Comparison of ENCODE assay signal across 9 cellular contexts in genomic region chr13:26985285-26985878, GRCh38.
DNase-seq lines count a peak whose midpoint lies in the region; ATAC-seq and TF ChIP-seq lines count a peak whose summit lies in the region.
"Had no signal": no experiment of that assay in that cellular context is flagged by ENCODE, and none has a peak within 500 bp of the region (broad histone marks: within the 10 kb centered on the region; RNA-seq: fewer than 3 reads in every experiment).

No MANE protein-coding gene starts in this region.

- peak; percentile 70 for ATAC-seq in HG02938 (IDR thresholded peaks at IDR 0.05; ENCODE audit: unreplicated experiment)
- ATAC-seq in WTC11: peak; percentile 80
- no peak for ATAC-seq in HG03342 (IDR thresholded peaks at IDR 0.05; ENCODE audit: unreplicated experiment)

- no peaks in the 10 kb centered on the region; the same call in 1 of the 2 replicates for H3K27me3 Mint-ChIP-seq in WTC11 (ENCODE audit: low read depth)

- TF ChIP-seq CTCF in GM12872 (IDR thresholded peaks at IDR 0.05; ENCODE audit: insufficient read depth, low read depth, low read length): peak; percentile 80
- TF ChIP-seq CTCF in WTC11 (IDR thresholded peaks at IDR 0.05): peak; percentile 60
- peak; percentile 66 for TF ChIP-seq CTCF in cardiac fibroblast (IDR thresholded peaks at IDR 0.05; ENCODE audit: low read depth, low read length)
- TF ChIP-seq CTCF in kidney epithelial cell (IDR thresholded peaks at IDR 0.05; ENCODE audit: insufficient read depth, low read length, poor library complexity, severe bottlenecking): peak; percentile 53

- H3K4me3 Mint-ChIP-seq in WTC11: no peak overlapping the region

- H3K4me3 ChIP-seq in cardiac fibroblast (replicated peaks in 1 of 2; ENCODE audit: low read depth in 2 of 2, low read length in 2 of 2): no peak overlapping the region
- no peak overlapping the region for H3K4me3 ChIP-seq in kidney epithelial cell (ENCODE audit: low read depth, low read length)
- H3K4me3 ChIP-seq: skin epidermis had no signal

- H3K36me3 Mint-ChIP-seq in WTC11: no peaks in the 10 kb centered on the region

- peak; percentile 4 for DNase-seq in NCI-H2196 treated with DMSO at 0.1 percent for 48 hours (lab: John Stamatoyannopoulos, UW; ENCODE audit: unreplicated experiment)
- peak; percentile 64 for DNase-seq in WTC11 (ENCODE audit: low spot score)
- peak; percentile 87 to 89 for DNase-seq in cardiac fibroblast (ENCODE audit: low read depth in 2 of 2)
- DNase-seq in kidney epithelial cell (ENCODE audit: low read depth): no peak
- DNase-seq in stimulated activated CD4-positive, alpha-beta T cell treated with anti-CD3 and anti-CD28 coated beads, Interleukin-2, amount 100 ng/mL, for 4 hours (ENCODE audit: low read depth): peak; percentile 62

- H3K4me1 Mint-ChIP-seq in WTC11: peaks cover 12% of the 10 kb centered on the region

- POLR2A ChIA-PET in WTC11 (lab: Charles Lee): interaction anchor here (0.6 to 1.4 kb wide), 2 partner anchors 148 to 374 kb away, joined by 3 to 5 read pairs; no protein-coding TSS in a partner anchor

- no peak overlapping the region for H3K27ac Mint-ChIP-seq in WTC11

- H3K9me3 Mint-ChIP-seq in WTC11: no peaks in the 10 kb centered on the region

- H3K36me3 ChIP-seq in kidney epithelial cell (ENCODE audit: control insufficient read depth, insufficient read depth, low read length): no peaks in the 10 kb centered on the region

- H3K27me3 ChIP-seq in kidney epithelial cell (ENCODE audit: control insufficient read depth, insufficient read depth, low read length): peaks cover 11% of the 10 kb centered on the region

- CTCF ChIA-PET in WTC11 (lab: Charles Lee): interaction anchor here (0.5 to 3.9 kb wide), 36 partner anchors 8 to 841 kb away, joined by 3 to 68 read pairs (median 4); partner anchors contain the start of gene GTF3A

TF ChIP-seq in WTC11, 78 proteins besides CTCF, POLR2A, EP300 and RAD21:
- TF ChIP-seq ATF1 (CRISPR knock-in tag; IDR thresholded peaks at IDR 0.05): no peak
- no peak for TF ChIP-seq ZNF121 (CRISPR knock-in tag; IDR thresholded peaks at IDR 0.05)
- no peak for TF ChIP-seq E2F1 (CRISPR knock-in tag; IDR thresholded peaks at IDR 0.05)
- TF ChIP-seq JUN (CRISPR knock-in tag; IDR thresholded peaks at IDR 0.05): no peak
- TF ChIP-seq ATF3 (CRISPR knock-in tag; conservative IDR thresholded peaks at IDR 0.05): no peak
- TF ChIP-seq PRRX2 (CRISPR knock-in tag; IDR thresholded peaks at IDR 0.05): no peak
